In the genomic region with DNA sequence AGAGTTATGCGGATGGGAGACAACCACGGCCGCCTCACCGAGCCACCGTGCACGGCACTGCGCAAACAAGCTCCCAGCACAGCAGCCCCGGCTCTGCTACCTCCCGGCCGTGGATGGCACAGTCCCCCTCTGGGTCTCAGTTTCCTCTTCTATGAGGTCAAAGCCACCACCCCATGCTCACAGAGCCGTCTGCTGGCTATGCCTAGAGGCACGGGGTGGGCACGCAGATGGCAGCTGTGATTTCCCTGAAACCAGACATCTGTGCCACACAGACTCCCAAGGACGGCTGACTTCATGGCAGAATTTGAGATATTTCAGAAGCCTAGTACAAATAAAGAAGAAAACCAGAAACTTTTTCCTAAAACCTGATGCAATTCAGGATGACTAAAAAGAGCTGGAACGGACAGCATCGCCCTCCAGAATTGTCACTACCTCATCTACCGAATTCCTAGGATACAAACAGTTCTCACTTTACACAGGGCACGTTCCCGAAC, we compare ENCODE assay signal across 14 cellular contexts.
DNase-seq lines count a peak whose midpoint lies in the region; ATAC-seq and TF ChIP-seq lines count a peak whose summit lies in the region.
"Had no signal": no experiment of that assay in that cellular context is flagged by ENCODE, and none has a peak within 500 bp of the region (broad histone marks: within the 10 kb centered on the region; RNA-seq: fewer than 3 reads in every experiment).

No MANE protein-coding gene starts in this region.

- peak overlapping the region; percentile 6; the same call in 1 of the 2 replicates for H3K4me2 ChIP-seq in SK-N-SH

- peaks cover 24% of the 10 kb centered on the region for H3K79me2 ChIP-seq in SK-N-SH (ENCODE audit: insufficient read depth)

- no peak for TF ChIP-seq RAD21 in SK-N-SH (IDR thresholded peaks at IDR 0.05; ENCODE audit: low read length)

- no peaks in the 10 kb centered on the region for H3K9me3 ChIP-seq in SK-N-SH
- H3K9me3 ChIP-seq: MG63 had no signal

- peak in 1 of 2 experiments; percentile 36; a peak in 1 of 4 replicates for TF ChIP-seq EP300 in SK-N-SH (IDR thresholded peaks at IDR 0.05; ENCODE audit: borderline replicate concordance in 1 of 2, low read depth in 1 of 2, low read length in 1 of 2)

- WGBS in SK-N-SH (ENCODE audit: low lambda C conversion rate) = 84% methylated on average over 19 of the region's 19 CpGs

- no peaks in the 10 kb centered on the region for H3K27me3 ChIP-seq in SK-N-SH (ENCODE audit: insufficient read depth)
- H3K27me3 ChIP-seq: MG63 had no signal

- H3F3A ChIP-seq in SK-N-SH (replicated peaks; ENCODE audit: insufficient read depth) = peaks cover 30% of the 10 kb centered on the region

- H3K4me3 ChIP-seq in SK-N-SH (ENCODE audit: low read depth in 2 of 2, low read length in 1 of 2) = no peak overlapping the region
- H3K4me3 ChIP-seq in coronary artery = peak overlapping the region; percentile 59
- H3K4me3 ChIP-seq: MG63 had no signal

- H3K4me1 Mint-ChIP-seq in neural crest cell (peaks cover 46% of the 10 kb centered on the region), type B pancreatic cell (ENCODE audit: unreplicated experiment) (peaks cover 33% of the 10 kb centered on the region)
- H3K4me1 Mint-ChIP-seq in stimulated activated naive CD8-positive, alpha-beta T cell treated with anti-CD3 and anti-CD28 coated beads, Interleukin-15, amount 100 ng/mL, for 72 hours = peaks cover 52% of the 10 kb centered on the region

- H3K27ac ChIP-seq in SK-N-SH (ENCODE audit: low read depth in 2 of 2, low read length in 1 of 2) (peak overlapping the region in 1 of 2 experiments; percentile 72; a peak in 2 of 4 replicates), coronary artery (peak overlapping the region; percentile 89 to 95)

- H3K27me3 Mint-ChIP-seq in neural crest cell (ENCODE audit: low read depth) (no peaks in the 10 kb centered on the region), type B pancreatic cell (no peaks in the 10 kb centered on the region)
- no peaks in the 10 kb centered on the region for H3K27me3 Mint-ChIP-seq in stimulated activated naive CD8-positive, alpha-beta T cell treated with anti-CD3 and anti-CD28 coated beads, Interleukin-15, amount 100 ng/mL, for 72 hours
- H3K27me3 Mint-ChIP-seq: memory B cell; stimulated activated naive CD8-positive, alpha-beta T cell treated with anti-CD3 and anti-CD28 coated beads, Interleukin-15, Interleukin-2, amounts not matched to agents 100 ng/mL and 50 ng/mL, for 24 hours had no signal

- peaks cover 4% of the 10 kb centered on the region; the same call in 1 of the 2 replicates for H4K20me1 ChIP-seq in SK-N-SH (ENCODE audit: insufficient read depth)

- ATAC-seq in SK-N-SH treated with all-trans-retinoic acid at 6 μM for 48 hours (no peak), HG02938 (IDR thresholded peaks at IDR 0.05; ENCODE audit: unreplicated experiment) (no peak)
- ATAC-seq in stimulated activated naive CD8-positive, alpha-beta T cell treated with anti-CD3 and anti-CD28 coated beads, Interleukin-15, amount 100 ng/mL, for 72 hours = no peak
- ATAC-seq: activated naive CD4-positive, alpha-beta T cell treated with anti-CD3 and anti-CD28 coated beads, Interleukin-2, amount 50 U/mL, for 72 hours had no signal

- H2AFZ ChIP-seq in SK-N-SH (ENCODE audit: low read depth) = no peak overlapping the region

- H3K4me1 ChIP-seq in SK-N-SH (ENCODE audit: control insufficient read depth in 1 of 2, insufficient read depth in 2 of 2, low read depth in 1 of 2, low read length in 1 of 2) = peaks cover 20 to 57% of the 10 kb centered on the region in 2 experiments

- H3K36me3 ChIP-seq in SK-N-SH (replicated peaks in 1 of 2; ENCODE audit: control insufficient read depth in 1 of 2, insufficient read depth in 2 of 2, low read length in 1 of 2) = peaks cover 0 to 3% of the 10 kb centered on the region in 2 experiments

- peak; percentile 76 for DNase-seq in SK-N-SH
- DNase-seq in coronary artery (ENCODE audit: low spot score) = no peak
- DNase-seq in neural crest cell (ENCODE audit: low read depth, low spot score) = no peak
- DNase-seq in type B pancreatic cell (ENCODE audit: extremely low spot score, unreplicated experiment) = no peak
- DNase-seq in middle frontal gyrus (ENCODE audit: extremely low spot score, low spot score) = no peak
- no peak for DNase-seq in stimulated activated naive CD8-positive, alpha-beta T cell treated with anti-CD3 and anti-CD28 coated beads, Interleukin-15, amount 100 ng/mL, for 72 hours
- DNase-seq: activated CD8-positive, alpha-beta memory T cell treated with anti-CD3 and anti-CD28 coated beads for 24 hours; stimulated activated CD4-positive, alpha-beta T cell treated with anti-CD3 and anti-CD28 coated beads, Interleukin-4, amount 100 ng/mL, for 1 hour had no signal

- no peak overlapping the region for H3K9ac ChIP-seq in SK-N-SH

- TF ChIP-seq CTCF in SK-N-SH (IDR thresholded peaks at IDR 0.05) = no peak
- no peak for TF ChIP-seq CTCF in coronary artery (IDR thresholded peaks at IDR 0.05)
- no peak for TF ChIP-seq CTCF in neural crest cell (conservative IDR thresholded peaks at IDR 0.05)
- TF ChIP-seq CTCF in type B pancreatic cell (conservative IDR thresholded peaks at IDR 0.05) = no peak

- POLR2A ChIA-PET in SK-N-SH (lab: Yijun Ruan, JAX) = no interaction called here

- no peaks in the 10 kb centered on the region for H3K9me2 ChIP-seq in SK-N-SH

- H3K36me3 Mint-ChIP-seq in neural crest cell (ENCODE audit: low read depth) = peaks cover 8% of the 10 kb centered on the region
- H3K36me3 Mint-ChIP-seq in type B pancreatic cell = peaks cover 20% of the 10 kb centered on the region

- no peak overlapping the region for H3K4me3 Mint-ChIP-seq in neural crest cell
- H3K4me3 Mint-ChIP-seq in type B pancreatic cell = no peak overlapping the region
- no peak overlapping the region for H3K4me3 Mint-ChIP-seq in stimulated activated naive CD8-positive, alpha-beta T cell treated with anti-CD3 and anti-CD28 coated beads, Interleukin-15, amount 100 ng/mL, for 72 hours
- H3K4me3 Mint-ChIP-seq: memory B cell; stimulated activated naive CD8-positive, alpha-beta T cell treated with anti-CD3 and anti-CD28 coated beads, Interleukin-15, Interleukin-2, amounts not matched to agents 100 ng/mL and 50 ng/mL, for 24 hours had no signal

- H3K27ac Mint-ChIP-seq in neural crest cell (ENCODE audit: unreplicated experiment) (peak overlapping the region; percentile 69), type B pancreatic cell (peak overlapping the region; percentile 92)
- no peak overlapping the region for H3K27ac Mint-ChIP-seq in stimulated activated naive CD8-positive, alpha-beta T cell treated with anti-CD3 and anti-CD28 coated beads, Interleukin-15, amount 100 ng/mL, for 72 hours
- H3K27ac Mint-ChIP-seq: memory B cell had no signal

- CTCF ChIA-PET in SK-N-SH (lab: Yijun Ruan, JAX) = interaction anchor here (0.8 to 2.9 kb wide), 27 partner anchors 8 to 116 kb away, joined by 3 to 12 read pairs (median 4); a partner anchor contains a TSS

- no peaks in the 10 kb centered on the region for H3K9me3 Mint-ChIP-seq in neural crest cell
- no peaks in the 10 kb centered on the region for H3K9me3 Mint-ChIP-seq in type B pancreatic cell
- H3K9me3 Mint-ChIP-seq in stimulated activated naive CD8-positive, alpha-beta T cell treated with anti-CD3 and anti-CD28 coated beads, Interleukin-15, amount 100 ng/mL, for 72 hours = no peaks in the 10 kb centered on the region
- H3K9me3 Mint-ChIP-seq: activated naive CD4-positive, alpha-beta T cell treated with anti-CD3 and anti-CD28 coated beads, Interleukin-2, amount 50 U/mL, for 72 hours; memory B cell; stimulated activated naive CD8-positive, alpha-beta T cell treated with anti-CD3 and anti-CD28 coated beads, Interleukin-15, Interleukin-2, amounts not matched to agents 100 ng/mL and 50 ng/mL, for 24 hours had no signal

TF ChIP-seq in SK-N-SH, 30 proteins besides CTCF, POLR2A, EP300 and RAD21 (continues in another document):
- peak; percentile 85 for TF ChIP-seq GATA2 (CRISPR knock-in tag; IDR thresholded peaks at IDR 0.05)
- TF ChIP-seq NRF1 (IDR thresholded peaks at IDR 0.05; ENCODE audit: low read depth, low read length) = no peak
- no peak for TF ChIP-seq MEF2A (IDR thresholded peaks at IDR 0.05; ENCODE audit: borderline replicate concordance, low read depth)
- no peak for TF ChIP-seq TCF12 (IDR thresholded peaks at IDR 0.05)
- TF ChIP-seq, protein P1, sequence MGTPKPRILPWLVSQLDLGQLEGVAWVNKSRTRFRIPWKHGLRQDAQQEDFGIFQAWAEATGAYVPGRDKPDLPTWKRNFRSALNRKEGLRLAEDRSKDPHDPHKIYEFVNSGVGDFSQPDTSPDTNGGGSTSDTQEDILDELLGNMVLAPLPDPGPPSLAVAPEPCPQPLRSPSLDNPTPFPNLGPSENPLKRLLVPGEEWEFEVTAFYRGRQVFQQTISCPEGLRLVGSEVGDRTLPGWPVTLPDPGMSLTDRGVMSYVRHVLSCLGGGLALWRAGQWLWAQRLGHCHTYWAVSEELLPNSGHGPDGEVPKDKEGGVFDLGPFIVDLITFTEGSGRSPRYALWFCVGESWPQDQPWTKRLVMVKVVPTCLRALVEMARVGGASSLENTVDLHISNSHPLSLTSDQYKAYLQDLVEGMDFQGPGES (IDR thresholded peaks at IDR 0.05; ENCODE audit: low read depth, low read length) = no peak
- no peak for TF ChIP-seq FOXJ3 (CRISPR knock-in tag; IDR thresholded peaks at IDR 0.05)
- TF ChIP-seq RFX5 (IDR thresholded peaks at IDR 0.05; ENCODE audit: low read length) = no peak
- 0 out of 2 replicates have a peak, but pooled peaks have one; percentile 53 for TF ChIP-seq RCOR1 (IDR thresholded peaks at IDR 0.05; ENCODE audit: low read length)

TF ChIP-seq in SK-N-SH treated with all-trans-retinoic acid at 6 μM for 48 hours, 23 proteins besides CTCF, POLR2A, EP300 and RAD21 (continues in another document):
- TF ChIP-seq SNAI2 (CRISPR knock-in tag; IDR thresholded peaks at IDR 0.05) = no peak
- TF ChIP-seq ZC3H10 (CRISPR knock-in tag; IDR thresholded peaks at IDR 0.05) = no peak
- TF ChIP-seq, protein P2, sequence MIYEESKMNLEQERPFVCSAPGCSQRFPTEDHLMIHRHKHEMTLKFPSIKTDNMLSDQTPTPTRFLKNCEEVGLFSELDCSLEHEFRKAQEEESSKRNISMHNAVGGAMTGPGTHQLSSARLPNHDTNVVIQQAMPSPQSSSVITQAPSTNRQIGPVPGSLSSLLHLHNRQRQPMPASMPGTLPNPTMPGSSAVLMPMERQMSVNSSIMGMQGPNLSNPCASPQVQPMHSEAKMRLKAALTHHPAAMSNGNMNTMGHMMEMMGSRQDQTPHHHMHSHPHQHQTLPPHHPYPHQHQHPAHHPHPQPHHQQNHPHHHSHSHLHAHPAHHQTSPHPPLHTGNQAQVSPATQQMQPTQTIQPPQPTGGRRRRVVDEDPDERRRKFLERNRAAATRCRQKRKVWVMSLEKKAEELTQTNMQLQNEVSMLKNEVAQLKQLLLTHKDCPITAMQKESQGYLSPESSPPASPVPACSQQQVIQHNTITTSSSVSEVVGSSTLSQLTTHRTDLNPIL (CRISPR knock-in tag; IDR thresholded peaks at IDR 0.05; ENCODE audit: low read depth) = no peak
- TF ChIP-seq GLIS3 (CRISPR knock-in tag; IDR thresholded peaks at IDR 0.05) = no peak
- TF ChIP-seq ZNF565 (CRISPR knock-in tag; conservative IDR thresholded peaks at IDR 0.05; ENCODE audit: low read depth) = no peak
- TF ChIP-seq OSR1 (CRISPR knock-in tag; IDR thresholded peaks at IDR 0.05) = no peak
- TF ChIP-seq ZNF8 (CRISPR knock-in tag; IDR thresholded peaks at IDR 0.05) = no peak
- no peak for TF ChIP-seq RARB (CRISPR knock-in tag; IDR thresholded peaks at IDR 0.05)
- TF ChIP-seq BACH2 (CRISPR knock-in tag; IDR thresholded peaks at IDR 0.05; ENCODE audit: borderline replicate concordance) = no peak

Comparison
In these comparisons a context has a peak if more than half of its experiments do, and no peak if none do; other contexts are left out.
1. H3K27ac Mint-ChIP-seq: peak in neural crest cell (single experiment) and type B pancreatic cell (single experiment); none in stimulated activated naive CD8-positive, alpha-beta T cell treated with anti-CD3 and anti-CD28 coated beads, Interleukin-15, amount 100 ng/mL, for 72 hours (0 of 2).